Comparison of ENCODE assay signal across 15 cellular contexts in the genomic region with DNA sequence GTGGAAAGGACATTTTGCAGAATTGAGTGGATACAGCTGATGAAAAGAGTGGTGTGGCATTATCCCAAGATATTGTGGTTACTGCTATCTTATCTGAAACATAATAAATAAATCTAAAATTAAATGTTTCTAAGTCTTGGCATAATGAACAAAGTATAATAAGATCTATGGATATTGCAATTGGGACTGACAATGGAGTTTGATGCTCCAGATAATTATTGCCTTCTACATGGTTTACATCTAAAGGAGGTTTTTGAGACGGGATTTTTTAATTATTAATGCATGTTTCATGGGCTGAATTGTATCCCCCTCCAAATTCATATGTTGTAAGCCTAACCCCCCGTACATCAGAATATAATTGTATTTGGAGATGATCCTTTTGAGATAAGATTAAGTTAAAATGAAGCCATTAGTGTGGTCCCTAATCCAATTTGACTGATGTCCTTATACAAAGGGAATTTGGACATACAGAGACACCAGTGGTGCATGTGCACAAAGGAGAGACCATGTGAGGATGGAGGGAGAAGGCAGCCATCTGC.
DNase-seq lines count a peak whose midpoint lies in the region; ATAC-seq, FAIRE-seq and TF ChIP-seq lines count a peak whose summit lies in the region.
"Had no signal": no experiment of that assay in that cellular context is flagged by ENCODE, and none has a peak within 500 bp of the region (broad histone marks: within the 10 kb centered on the region; RNA-seq: fewer than 3 reads in every experiment).

No MANE protein-coding gene starts in this region.

- no peaks in the 10 kb centered on the region for H3K9me2 ChIP-seq in SK-N-SH

- no peaks in the 10 kb centered on the region for H3K4me1 Mint-ChIP-seq in astrocyte (ENCODE audit: low read depth, unreplicated experiment)
- no peaks in the 10 kb centered on the region for H3K4me1 Mint-ChIP-seq in stimulated activated effector memory CD8-positive, alpha-beta T cell treated with anti-CD3 and anti-CD28 coated beads, Interleukin-12 subunit alpha, Interleukin-12 subunit beta, amount 100 ng/mL, for 72 hours

- CTCF ChIA-PET in SK-N-SH (lab: Yijun Ruan, JAX) = interaction anchor here (1.4 kb wide), 1 partner anchor 37 kb away, joined by 3 read pairs; no protein-coding TSS in a partner anchor

- H3K36me3 ChIP-seq in SK-N-SH (replicated peaks in 1 of 2; ENCODE audit: control insufficient read depth in 1 of 2, insufficient read depth in 2 of 2, low read length in 1 of 2) (no peaks in the 10 kb centered on the region), astrocyte (ENCODE audit: insufficient read depth, low read length) (no peaks in the 10 kb centered on the region), Peyer's patch (no peaks in the 10 kb centered on the region)

- FAIRE-seq in astrocyte (lab: Jason Lieb, UNC) = no peak
- FAIRE-seq: A204.1 had no signal

- H2AFZ ChIP-seq in SK-N-SH (ENCODE audit: low read depth) = no peak overlapping the region
- no peak overlapping the region for H2AFZ ChIP-seq in astrocyte (ENCODE audit: low read depth, low read length)

- no peak overlapping the region for H3K27ac ChIP-seq in SK-N-SH (ENCODE audit: low read depth in 2 of 2, low read length in 1 of 2)
- H3K27ac ChIP-seq in astrocyte (ENCODE audit: low read depth, low read length) = no peak overlapping the region
- H3K27ac ChIP-seq in Peyer's patch = no peak overlapping the region
- H3K27ac ChIP-seq: C4-2B had no signal

- H4K20me1 ChIP-seq in SK-N-SH (ENCODE audit: insufficient read depth) (no peaks in the 10 kb centered on the region), astrocyte (ENCODE audit: insufficient read depth, low read length) (no peaks in the 10 kb centered on the region)

- TF ChIP-seq CTCF in SK-N-SH (IDR thresholded peaks at IDR 0.05) = no peak
- TF ChIP-seq CTCF in astrocyte (IDR thresholded peaks at IDR 0.05; ENCODE audit: insufficient read depth, low read depth, low read length) = no peak
- no peak for TF ChIP-seq CTCF in Peyer's patch (IDR thresholded peaks at IDR 0.05)

- H3K27me3 ChIP-seq in SK-N-SH (ENCODE audit: insufficient read depth) (no peaks in the 10 kb centered on the region), astrocyte (ENCODE audit: insufficient read depth, low read length) (no peaks in the 10 kb centered on the region), Peyer's patch (no peaks in the 10 kb centered on the region)

- no peaks in the 10 kb centered on the region for H3K27me3 Mint-ChIP-seq in astrocyte (ENCODE audit: low read depth, unreplicated experiment)

- no peak for TF ChIP-seq RAD21 in SK-N-SH (IDR thresholded peaks at IDR 0.05; ENCODE audit: low read length)

- POLR2A ChIA-PET in SK-N-SH (lab: Yijun Ruan, JAX) = no interaction called here

- H3K9ac ChIP-seq in SK-N-SH = no peak overlapping the region
- no peak overlapping the region for H3K9ac ChIP-seq in astrocyte (ENCODE audit: low read length)

- WGBS in SK-N-SH (ENCODE audit: low lambda C conversion rate) = 1% methylated on average over 2 of the region's 2 CpGs

- H3K9me3 Mint-ChIP-seq in astrocyte (ENCODE audit: unreplicated experiment) = no peaks in the 10 kb centered on the region
- H3K9me3 Mint-ChIP-seq in stimulated activated effector memory CD8-positive, alpha-beta T cell treated with anti-CD3 and anti-CD28 coated beads, Interleukin-12 subunit alpha, Interleukin-12 subunit beta, amount 100 ng/mL, for 72 hours = no peaks in the 10 kb centered on the region
- H3K9me3 Mint-ChIP-seq: CD4-positive, alpha-beta T cell had no signal

- TF ChIP-seq POLR2A in Peyer's patch (IDR thresholded peaks at IDR 0.05) = no peak

- H3K4me2 ChIP-seq in SK-N-SH (no peak overlapping the region), astrocyte (ENCODE audit: low read length) (no peak overlapping the region)

- peaks cover 0 to 4% of the 10 kb centered on the region in 2 experiments; a peak in 2 of 4 replicates for H3K4me1 ChIP-seq in SK-N-SH (ENCODE audit: control insufficient read depth in 1 of 2, insufficient read depth in 2 of 2, low read depth in 1 of 2, low read length in 1 of 2)
- no peaks in the 10 kb centered on the region for H3K4me1 ChIP-seq in astrocyte (ENCODE audit: insufficient read depth, low read length)
- H3K4me1 ChIP-seq in Peyer's patch = no peaks in the 10 kb centered on the region

- TF ChIP-seq EP300 in SK-N-SH (IDR thresholded peaks at IDR 0.05; ENCODE audit: borderline replicate concordance in 1 of 2, low read depth in 1 of 2, low read length in 1 of 2) = peak in 1 of 2 experiments; percentile 59; a peak in 1 of 4 replicates

- H3K4me3 ChIP-seq in SK-N-SH (ENCODE audit: low read depth in 2 of 2, low read length in 1 of 2) (no peak overlapping the region), astrocyte (ENCODE audit: insufficient read depth, low read depth, low read length) (no peak overlapping the region), Peyer's patch (no peak overlapping the region)

- H3K36me3 Mint-ChIP-seq in astrocyte (ENCODE audit: low read depth, unreplicated experiment) = no peaks in the 10 kb centered on the region
- H3K36me3 Mint-ChIP-seq in stimulated activated effector memory CD8-positive, alpha-beta T cell treated with anti-CD3 and anti-CD28 coated beads, Interleukin-12 subunit alpha, Interleukin-12 subunit beta, amount 100 ng/mL, for 72 hours = no peaks in the 10 kb centered on the region

- H3K9me3 ChIP-seq in SK-N-SH = no peaks in the 10 kb centered on the region
- no peaks in the 10 kb centered on the region for H3K9me3 ChIP-seq in astrocyte (ENCODE audit: insufficient read depth, low read depth, low read length)
- H3K9me3 ChIP-seq in Peyer's patch = no peaks in the 10 kb centered on the region

- ATAC-seq in stimulated activated effector memory CD8-positive, alpha-beta T cell treated with anti-CD3 and anti-CD28 coated beads, Interleukin-12 subunit alpha, Interleukin-12 subunit beta, amount 100 ng/mL, for 72 hours = no peak
- no peak for ATAC-seq in GM18868 (IDR thresholded peaks at IDR 0.05; ENCODE audit: unreplicated experiment)

- H3F3A ChIP-seq in SK-N-SH (replicated peaks; ENCODE audit: insufficient read depth) = no peaks in the 10 kb centered on the region

- H3K79me2 ChIP-seq in SK-N-SH (ENCODE audit: insufficient read depth) (no peaks in the 10 kb centered on the region), astrocyte (ENCODE audit: insufficient read depth, low read length) (no peaks in the 10 kb centered on the region)

- H3K4me3 Mint-ChIP-seq in astrocyte (ENCODE audit: unreplicated experiment) = no peak overlapping the region
- no peak overlapping the region for H3K4me3 Mint-ChIP-seq in stimulated activated effector memory CD8-positive, alpha-beta T cell treated with anti-CD3 and anti-CD28 coated beads, Interleukin-12 subunit alpha, Interleukin-12 subunit beta, amount 100 ng/mL, for 72 hours
- H3K4me3 Mint-ChIP-seq: CD4-positive, alpha-beta T cell had no signal

- no peak overlapping the region for H3K27ac Mint-ChIP-seq in astrocyte (ENCODE audit: unreplicated experiment)
- no peak overlapping the region for H3K27ac Mint-ChIP-seq in stimulated activated effector memory CD8-positive, alpha-beta T cell treated with anti-CD3 and anti-CD28 coated beads, Interleukin-12 subunit alpha, Interleukin-12 subunit beta, amount 100 ng/mL, for 72 hours
- H3K27ac Mint-ChIP-seq: CD4-positive, alpha-beta T cell had no signal

- DNase-seq in NCI-H82 (lab: John Stamatoyannopoulos, UW) (peak; percentile 97), SK-N-SH (peak; percentile 1), astrocyte (ENCODE audit: low read depth) (peak; percentile 32), Peyer's patch (no peak)
- DNase-seq in stimulated activated effector memory CD8-positive, alpha-beta T cell treated with anti-CD3 and anti-CD28 coated beads, Interleukin-12 subunit alpha, Interleukin-12 subunit beta, amount 100 ng/mL, for 72 hours (ENCODE audit: low spot score in 2 of 2) = no peak
- DNase-seq: ACHN; CD4-positive, alpha-beta T cell; DMS153; DMS79; GF-D8; GOT3; H7 had no signal

TF ChIP-seq in SK-N-SH, 30 proteins besides CTCF, POLR2A, EP300 and RAD21 (continues in another document):
- TF ChIP-seq, protein P1, sequence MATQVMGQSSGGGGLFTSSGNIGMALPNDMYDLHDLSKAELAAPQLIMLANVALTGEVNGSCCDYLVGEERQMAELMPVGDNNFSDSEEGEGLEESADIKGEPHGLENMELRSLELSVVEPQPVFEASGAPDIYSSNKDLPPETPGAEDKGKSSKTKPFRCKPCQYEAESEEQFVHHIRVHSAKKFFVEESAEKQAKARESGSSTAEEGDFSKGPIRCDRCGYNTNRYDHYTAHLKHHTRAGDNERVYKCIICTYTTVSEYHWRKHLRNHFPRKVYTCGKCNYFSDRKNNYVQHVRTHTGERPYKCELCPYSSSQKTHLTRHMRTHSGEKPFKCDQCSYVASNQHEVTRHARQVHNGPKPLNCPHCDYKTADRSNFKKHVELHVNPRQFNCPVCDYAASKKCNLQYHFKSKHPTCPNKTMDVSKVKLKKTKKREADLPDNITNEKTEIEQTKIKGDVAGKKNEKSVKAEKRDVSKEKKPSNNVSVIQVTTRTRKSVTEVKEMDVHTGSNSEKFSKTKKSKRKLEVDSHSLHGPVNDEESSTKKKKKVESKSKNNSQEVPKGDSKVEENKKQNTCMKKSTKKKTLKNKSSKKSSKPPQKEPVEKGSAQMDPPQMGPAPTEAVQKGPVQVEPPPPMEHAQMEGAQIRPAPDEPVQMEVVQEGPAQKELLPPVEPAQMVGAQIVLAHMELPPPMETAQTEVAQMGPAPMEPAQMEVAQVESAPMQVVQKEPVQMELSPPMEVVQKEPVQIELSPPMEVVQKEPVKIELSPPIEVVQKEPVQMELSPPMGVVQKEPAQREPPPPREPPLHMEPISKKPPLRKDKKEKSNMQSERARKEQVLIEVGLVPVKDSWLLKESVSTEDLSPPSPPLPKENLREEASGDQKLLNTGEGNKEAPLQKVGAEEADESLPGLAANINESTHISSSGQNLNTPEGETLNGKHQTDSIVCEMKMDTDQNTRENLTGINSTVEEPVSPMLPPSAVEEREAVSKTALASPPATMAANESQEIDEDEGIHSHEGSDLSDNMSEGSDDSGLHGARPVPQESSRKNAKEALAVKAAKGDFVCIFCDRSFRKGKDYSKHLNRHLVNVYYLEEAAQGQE (IDR thresholded peaks at IDR 0.05; ENCODE audit: low read depth, low read length) = no peak
- no peak for TF ChIP-seq POLR2AphosphoS5 (IDR thresholded peaks at IDR 0.05; ENCODE audit: low read depth, low read length)
- TF ChIP-seq, protein P2, sequence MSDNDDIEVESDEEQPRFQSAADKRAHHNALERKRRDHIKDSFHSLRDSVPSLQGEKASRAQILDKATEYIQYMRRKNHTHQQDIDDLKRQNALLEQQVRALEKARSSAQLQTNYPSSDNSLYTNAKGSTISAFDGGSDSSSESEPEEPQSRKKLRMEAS (IDR thresholded peaks at IDR 0.05; ENCODE audit: low read depth) = no peak
- peak; percentile 40; the same call in 1 of the 2 replicates for TF ChIP-seq RCOR1 (IDR thresholded peaks at IDR 0.05; ENCODE audit: low read length)
- no peak for TF ChIP-seq JUND (IDR thresholded peaks at IDR 0.05)

Comparison
In these comparisons a context has a peak if more than half of its experiments do, and no peak if none do; other contexts are left out.
1. DNase-seq: peak in NCI-H82 (single experiment), SK-N-SH (single experiment) and astrocyte (single experiment); none in stimulated activated effector memory CD8-positive, alpha-beta T cell treated with anti-CD3 and anti-CD28 coated beads, Interleukin-12 subunit alpha, Interleukin-12 subunit beta, amount 100 ng/mL, for 72 hours (0 of 2) and Peyer's patch (0 of 3).